ENCODE assay signal across 17 cellular contexts in the genomic region with DNA sequence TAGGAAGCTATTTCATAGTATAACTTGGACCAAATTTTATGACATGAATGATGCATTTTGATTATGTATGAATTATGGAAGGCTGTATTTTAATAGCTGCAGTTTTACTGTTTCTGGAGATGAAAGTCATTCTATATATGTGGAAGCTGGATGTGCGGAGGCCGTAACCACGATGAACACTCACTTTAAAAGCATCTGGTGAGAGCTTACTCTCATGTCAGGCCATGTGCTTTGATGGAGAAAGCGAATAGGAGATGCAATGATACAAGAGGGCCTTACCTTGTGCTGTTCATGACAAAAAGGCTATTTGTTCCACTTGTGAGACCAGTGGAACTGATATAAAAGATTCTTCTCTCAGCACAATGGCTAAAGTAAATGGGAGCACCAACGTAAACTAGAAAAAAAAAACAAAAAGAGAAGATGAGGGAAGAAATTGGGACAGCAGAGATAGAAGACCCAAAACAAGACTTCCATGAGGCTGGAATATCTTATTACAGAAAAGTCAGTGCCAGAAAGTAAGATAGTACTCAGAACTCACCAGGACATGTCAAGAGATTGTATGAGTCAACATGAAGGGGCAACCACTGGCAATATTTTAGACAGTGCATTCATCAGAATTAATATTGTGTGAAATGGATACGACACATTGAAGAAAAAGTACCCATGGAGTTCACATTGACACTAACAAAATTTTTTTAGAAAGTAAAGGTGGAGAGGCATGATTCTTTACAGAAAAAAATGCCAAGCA.
"Had no signal": no experiment of that assay in that cellular context is flagged by ENCODE, and none has a peak within 500 bp of the region (broad histone marks: within the 10 kb centered on the region; RNA-seq: fewer than 3 reads in every experiment).

No MANE protein-coding gene starts in this region.

- H3K4me3 ChIP-seq: dorsolateral prefrontal cortex, lung, right atrium auricular region, sigmoid colon, skin epidermis had no signal

- H3K27me3 ChIP-seq: dorsolateral prefrontal cortex, right atrium auricular region, sigmoid colon had no signal

- ATAC-seq: esophagus mucosa, left colon, left ventricle myocardium superior had no signal

- H3K27ac ChIP-seq: dorsolateral prefrontal cortex, right atrium auricular region, sigmoid colon, skin epidermis had no signal

- H3K4me1 ChIP-seq: right atrium auricular region, sigmoid colon had no signal

- H3K36me3 ChIP-seq: right atrium auricular region, sigmoid colon had no signal

- DNase-seq: cortex of kidney; dorsolateral prefrontal cortex; effector memory CD4-positive, alpha-beta T cell; immature natural killer cell; left colon; left ventricle myocardium superior; mesendoderm; naive B cell; posterior cingulate gyrus; sigmoid colon; stimulated activated CD4-positive, alpha-beta T cell treated with anti-CD3 and anti-CD28 coated beads, Interleukin-2, amount 100 ng/mL, for 48 hours; stimulated activated naive CD4-positive, alpha-beta T cell treated with Interleukin-2 at 50 U/mL for 16 hours; trophoblast cell had no signal
